8 cellular contexts compared by ENCODE assay signal in the genomic region with DNA sequence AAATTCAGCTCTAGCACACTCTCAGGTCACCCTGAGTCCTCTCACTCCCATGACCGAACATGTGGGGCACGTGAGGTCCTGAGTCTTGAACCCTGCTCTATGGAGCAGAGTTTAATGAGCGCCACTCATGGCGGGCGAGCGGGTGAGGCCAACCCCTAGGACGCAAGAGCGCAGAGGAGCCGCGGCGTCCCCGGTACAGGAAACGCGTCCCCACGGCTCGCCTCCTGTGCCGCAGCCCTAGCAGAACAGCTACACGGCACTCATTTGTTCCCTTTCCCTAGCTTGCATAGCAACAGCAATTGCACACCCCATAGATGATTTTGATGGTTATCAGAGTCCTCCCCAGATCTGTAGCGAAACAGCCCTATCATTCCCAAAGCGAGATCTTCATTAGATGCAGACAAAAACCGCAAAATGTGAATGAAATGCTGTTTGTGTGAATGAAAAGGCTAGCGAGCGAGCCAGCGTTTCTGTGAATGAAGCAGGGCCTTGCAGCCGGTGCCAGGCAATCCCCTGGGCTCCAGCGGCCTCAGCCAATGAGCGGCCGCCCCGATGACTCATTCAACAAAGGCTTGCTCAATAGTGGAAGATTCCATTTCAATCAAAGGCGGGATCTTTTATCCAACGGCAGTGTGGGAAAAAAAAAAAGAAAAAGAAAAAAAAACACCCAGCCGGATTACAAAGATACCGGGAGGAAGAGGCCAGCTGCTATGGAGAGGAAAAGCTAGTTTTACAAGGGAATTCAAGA. TPM values are rescaled to one million over a fixed set of nuclear protein-coding genes. Genes with fewer than 3 reads are reported as not detected.
A peak's percentile ranks its signal among the peaks of the same experiment; 100 is the strongest.
DNase-seq lines count a peak whose midpoint lies in the region; ATAC-seq and TF ChIP-seq lines count a peak whose summit lies in the region.

No MANE protein-coding gene starts in this region.

- H3K79me2 ChIP-seq in hepatocyte = no peaks in the 10 kb centered on the region

- peaks cover 0 to 2% (median 0%) of the 10 kb centered on the region in 5 experiments for H3K9me3 Mint-ChIP-seq in brain

- no peaks in the 10 kb centered on the region for H4K20me1 ChIP-seq in hepatocyte (ENCODE audit: insufficient read depth, poor library complexity, severe bottlenecking)

- peak overlapping the region; percentile 27 for H3K4me3 ChIP-seq in SJSA1
- H3K4me3 ChIP-seq in hepatocyte = peak overlapping the region; percentile 14

- ATAC-seq in HG02884 (IDR thresholded peaks at IDR 0.05; ENCODE audit: unreplicated experiment) = no peak

- peak overlapping the region; percentile 83 for H3K4me2 ChIP-seq in hepatocyte

- 3% methylated on average over 33 of the region's 33 CpGs for WGBS in hepatocyte (ENCODE audit: low lambda C conversion rate, missing lambda C conversion rate)

- H3K4me1 Mint-ChIP-seq in brain = peaks cover 55% of the 10 kb centered on the region

- H3K27me3 ChIP-seq in SJSA1 (replicated peaks) (peaks cover 21% of the 10 kb centered on the region), hepatocyte (peaks cover 27% of the 10 kb centered on the region)

- DNase-seq in GF-D8 (lab: John Stamatoyannopoulos, UW) = peak; percentile 59
- peak; percentile 88 for DNase-seq in MV-4-11 (lab: John Stamatoyannopoulos, UW)
- DNase-seq in SJSA1 (ENCODE audit: low read depth in 1 of 2, low spot score in 2 of 2) = peak; percentile 89
- peak; percentile 95 for DNase-seq in hepatocyte (ENCODE audit: low spot score)
- DNase-seq in posterior cingulate gyrus = peak; percentile 84 to 99 (median 93)
- no peak for DNase-seq in effector CD4-positive, alpha-beta T cell

- H3K36me3 ChIP-seq in SJSA1 (no peaks in the 10 kb centered on the region), hepatocyte (replicated peaks; ENCODE audit: insufficient read depth, low read depth) (no peaks in the 10 kb centered on the region)

- H3K27ac ChIP-seq in SJSA1 (peak overlapping the region; percentile 80), hepatocyte (peak overlapping the region; percentile 80)

- H3K9me3 ChIP-seq in SJSA1 (replicated peaks) (no peaks in the 10 kb centered on the region), hepatocyte (ENCODE audit: low read depth) (no peaks in the 10 kb centered on the region)

- H3K9me2 ChIP-seq in hepatocyte (replicated peaks; ENCODE audit: insufficient read depth) = no peaks in the 10 kb centered on the region

- H3K27me3 Mint-ChIP-seq in brain = peaks cover 19% of the 10 kb centered on the region

- TF ChIP-seq CTCF in brain (conservative IDR thresholded peaks at IDR 0.05) = no peak
- no peak for TF ChIP-seq CTCF in hepatocyte (IDR thresholded peaks at IDR 0.05; ENCODE audit: poor library complexity)

- peak overlapping the region; percentile 86 to 91 (median 87) for H3K4me3 Mint-ChIP-seq in brain

- intact Hi-C loops in posterior cingulate gyrus (cut with DNase I) = loop anchor here (10.0 kb wide), 2 partner anchors 105 to 135 kb away; a partner anchor contains a TSS

- H3K36me3 Mint-ChIP-seq in brain = no peaks in the 10 kb centered on the region

- H3K27ac Mint-ChIP-seq in brain = peak overlapping the region; percentile 92 to 99 (median 98)

- H2AFZ ChIP-seq in hepatocyte = peak overlapping the region; percentile 44

- H3K4me1 ChIP-seq in SJSA1 (replicated peaks) = peaks cover 32% of the 10 kb centered on the region
- peaks cover 23% of the 10 kb centered on the region for H3K4me1 ChIP-seq in hepatocyte (ENCODE audit: insufficient read depth)

RNA-seq across cellular contexts. Expression of a gene that starts 1.5 kb away (rescaled TPM):
- 0.16 and 0.34 TPM in 2 replicates for total RNA-seq in SJSA1 (2014; rRNA removed; shearing (Covaris generic))
- polyA plus RNA-seq in brain (ENCODE audit: insufficient read depth, low read depth, low replicate concordance) (6.6 TPM), hepatocyte (1.4 and 1.5 TPM in 2 replicates)
- total RNA-seq in hepatocyte = 1.4 and 1.8 TPM in 2 replicates
